Comparison of ENCODE assay signal across 1 cellular context in genomic region chrX:142854970-142855369, GRCh38.
TF ChIP-seq lines count a peak whose summit lies in the region.

No MANE protein-coding gene starts in this region.

TF ChIP-seq in HepG2, 621 proteins besides CTCF, POLR2A, EP300 and RAD21 (continued from another document):
- TF ChIP-seq ZNF687 (CRISPR knock-in tag; IDR thresholded peaks at IDR 0.05): no peak
- no peak for TF ChIP-seq ZNF569 (CRISPR knock-in tag; IDR thresholded peaks at IDR 0.05; ENCODE audit: borderline replicate concordance)
- TF ChIP-seq SCMH1 (CRISPR knock-in tag; IDR thresholded peaks at IDR 0.05; ENCODE audit: borderline replicate concordance): no peak
- TF ChIP-seq ZNF577 (CRISPR knock-in tag; IDR thresholded peaks at IDR 0.05; ENCODE audit: borderline replicate concordance, low read depth): no peak
- no peak for TF ChIP-seq ZNF333 (CRISPR knock-in tag; IDR thresholded peaks at IDR 0.05; ENCODE audit: borderline replicate concordance)
